In genomic region chrX:15336023-15336413, GRCh38 we compare ENCODE assay signal across 8 cellular contexts. TPM values are rescaled to one million over a fixed set of nuclear protein-coding genes. Genes with fewer than 3 reads are reported as not detected.
DNase-seq lines count a peak whose midpoint lies in the region; ATAC-seq and TF ChIP-seq lines count a peak whose summit lies in the region.

No MANE protein-coding gene starts in this region.

- DNase-seq in BE2C (no peak), HK-2 (ENCODE audit: unreplicated experiment) (peak; percentile 40), T follicular helper cell (ENCODE audit: low read depth) (peak; percentile 41), lung (ENCODE audit: low spot score) (no peak), suprapubic skin (ENCODE audit: low spot score in 2 of 2) (no peak), KG1 (lab: John Stamatoyannopoulos, UW) (no peak)
- peak; percentile 13 to 46 for DNase-seq in central memory CD8-positive, alpha-beta T cell (ENCODE audit: low spot score in 2 of 2)

- H3K4me3 Mint-ChIP-seq in central memory CD8-positive, alpha-beta T cell = peak overlapping the region; percentile 87

- H3K9me3 ChIP-seq in BE2C (no peaks in the 10 kb centered on the region), lung (ENCODE audit: control insufficient read depth in 2 of 2, insufficient read depth in 1 of 2, low read length in 1 of 2) (peaks cover 0 to 4% of the 10 kb centered on the region in 2 donors), suprapubic skin (no peaks in the 10 kb centered on the region)

- TF ChIP-seq CTCF in BE2C (IDR thresholded peaks at IDR 0.05; ENCODE audit: low read depth, low read length) (no peak), lung (IDR thresholded peaks at IDR 0.05; ENCODE audit: control extremely low read depth, extremely low read depth) (no peak), suprapubic skin (IDR thresholded peaks at IDR 0.05) (no peak)

- peaks cover 10% of the 10 kb centered on the region for H3K36me3 Mint-ChIP-seq in central memory CD8-positive, alpha-beta T cell (ENCODE audit: insufficient read depth)

- H3K4me3 ChIP-seq in BE2C (ENCODE audit: low read depth, low read length) (peak overlapping the region; percentile 68), lung (no peak overlapping the region), suprapubic skin (peak overlapping the region; percentile 76)

- TF ChIP-seq POLR2A in suprapubic skin (IDR thresholded peaks at IDR 0.05) = no peak

- H3K27ac ChIP-seq in lung (ENCODE audit: low read depth in 1 of 2, low read length in 1 of 2) = peak overlapping the region; percentile 36 to 84
- H3K27ac ChIP-seq in suprapubic skin = peak overlapping the region; percentile 7

- H3K27me3 ChIP-seq in BE2C (no peaks in the 10 kb centered on the region), lung (ENCODE audit: control insufficient read depth, insufficient read depth) (no peaks in the 10 kb centered on the region), suprapubic skin (no peaks in the 10 kb centered on the region)

- H3K9me3 Mint-ChIP-seq in central memory CD8-positive, alpha-beta T cell = no peaks in the 10 kb centered on the region

- no peaks in the 10 kb centered on the region for H3K4me1 ChIP-seq in BE2C
- peaks cover 0 to 4% of the 10 kb centered on the region in 2 donors for H3K4me1 ChIP-seq in lung (ENCODE audit: control insufficient read depth in 2 of 2, insufficient read depth in 2 of 2, low read length in 2 of 2)
- peaks cover 5% of the 10 kb centered on the region for H3K4me1 ChIP-seq in suprapubic skin

- H3K36me3 ChIP-seq in BE2C (no peaks in the 10 kb centered on the region; the same call in 1 of the 2 replicates), lung (ENCODE audit: control insufficient read depth in 2 of 2, insufficient read depth in 2 of 2, low read length in 2 of 2) (peaks cover 4 to 10% of the 10 kb centered on the region in 2 donors), suprapubic skin (peaks cover 9% of the 10 kb centered on the region)

- TF ChIP-seq EP300 in suprapubic skin (IDR thresholded peaks at IDR 0.05) = no peak

- peak; percentile 43 for ATAC-seq in central memory CD8-positive, alpha-beta T cell (replicated peaks; ENCODE audit: extremely low read depth, poor library complexity, severe bottlenecking)
- ATAC-seq in lung (ENCODE audit: insufficient read depth, low FRiP score) (no peak), HG02763 (IDR thresholded peaks at IDR 0.05; ENCODE audit: unreplicated experiment) (no peak)

- H3K27ac Mint-ChIP-seq in central memory CD8-positive, alpha-beta T cell (ENCODE audit: low read depth) = peak overlapping the region; percentile 86

- H3K4me1 Mint-ChIP-seq in central memory CD8-positive, alpha-beta T cell = peaks cover 13% of the 10 kb centered on the region

- H3K27me3 Mint-ChIP-seq in central memory CD8-positive, alpha-beta T cell = peaks cover 20% of the 10 kb centered on the region

- 0 to 37% methylated on average over 10 of the region's 10 CpGs for WGBS in lung, 2 donors
- 35% methylated on average over 10 of the region's 10 CpGs for WGBS in suprapubic skin

RNA-seq across cellular contexts. Expression of gene PIGA, which starts 0.7 kb away (rescaled TPM):
- polyA plus RNA-seq in BE2C (2012; ENCODE audit: insufficient read depth, insufficient read length, low read depth) = 15.3 TPM
- total RNA-seq in lung = 10 to 100 TPM; 21.6 to 72.8 TPM
- polyA plus RNA-seq in lung = 10 to 100 TPM; 11.7 to 16.0 TPM
- 10 to 100 TPM; 14.7 to 24.7 (median 20.4) TPM for total RNA-seq in suprapubic skin

RNA-seq across cellular contexts. Expression of gene ASB11, which starts 20.6 kb away (rescaled TPM):
- not detected for polyA plus RNA-seq in BE2C (2012; ENCODE audit: insufficient read depth, insufficient read length, low read depth)
- under 1 TPM; 0.06 to 0.34 TPM for total RNA-seq in lung
- polyA plus RNA-seq in lung = under 1 TPM in 1 of 2 donors, not detected in 1; 0.06 TPM
- 1 to 10 TPM in 3 of 4 donors, under 1 TPM in 1; 0.42 to 2.0 (median 1.8) TPM for total RNA-seq in suprapubic skin

RNA-seq across cellular contexts. Expression of gene VEGFD, which starts 48.2 kb away (rescaled TPM):
- polyA plus RNA-seq in BE2C (2012; ENCODE audit: insufficient read depth, insufficient read length, low read depth) = 0.97 TPM
- total RNA-seq in lung (10 to 100 TPM; 15.6 to 31.5 TPM), suprapubic skin (1 to 10 TPM in 2 of 4 donors, under 1 TPM in 1, not detected in 1; 0.76 to 1.7 (median 1.2) TPM)
- 1 to 10 TPM; 6.1 to 10.0 TPM for polyA plus RNA-seq in lung

Comparison
In these comparisons a context has a peak if more than half of its experiments do, and no peak if none do; other contexts are left out.
1. DNase-seq: peak in HK-2 (single experiment), T follicular helper cell (single experiment) and central memory CD8-positive, alpha-beta T cell (2 of 2); none in BE2C (single experiment), lung (single experiment), suprapubic skin (0 of 2) and KG1 (single experiment).
2. RNA of gene VEGFD, which starts 48.2 kb away (total RNA-seq): 15.6 to 31.5 TPM in lung; 0.76 to 1.7 TPM in suprapubic skin; every median in the first group is over 4 times any median in the second.